Comparison of ENCODE assay signal across 8 cellular contexts in the genomic region with DNA sequence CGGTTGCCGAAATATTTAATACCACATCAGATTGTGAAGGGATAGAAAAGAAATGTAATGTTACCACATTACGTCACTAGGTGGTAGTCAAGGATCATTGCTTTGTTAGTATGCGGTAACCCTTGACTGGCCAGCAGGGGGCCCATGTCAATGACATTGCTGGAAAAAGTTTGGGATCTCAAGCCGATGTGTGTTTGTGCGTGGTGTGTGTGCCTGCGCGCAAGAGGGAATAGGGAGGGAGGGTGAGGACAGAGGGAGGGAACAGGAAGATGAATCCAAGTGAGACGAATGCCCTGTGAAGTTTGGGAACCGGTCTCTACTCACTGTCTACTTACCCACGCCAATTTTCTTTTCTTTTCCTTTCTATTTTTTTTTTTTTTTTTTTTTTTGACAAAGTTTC. TPM values are rescaled to one million over a fixed set of nuclear protein-coding genes. Genes with fewer than 3 reads are reported as not detected.
DNase-seq lines count a peak whose midpoint lies in the region; ATAC-seq and TF ChIP-seq lines count a peak whose summit lies in the region.

No MANE protein-coding gene starts in this region.

- H3K9me2 ChIP-seq in OCI-LY1 (ENCODE audit: low read depth, low read length) (no peaks in the 10 kb centered on the region), neural cell (ENCODE audit: insufficient read depth, low read length) (no peaks in the 10 kb centered on the region)

- TF ChIP-seq EP300 in neural cell (conservative IDR thresholded peaks at IDR 0.05; ENCODE audit: poor library complexity, severe bottlenecking) = no peak

- TF ChIP-seq CTCF in OCI-LY1 (IDR thresholded peaks at IDR 0.05; ENCODE audit: low read length) (peak; percentile 100), neural cell (IDR thresholded peaks at IDR 0.05; ENCODE audit: poor library complexity, severe bottlenecking) (peak; percentile 99)

- H3K27ac ChIP-seq in OCI-LY1 (ENCODE audit: low read depth, low read length, poor library complexity, severe bottlenecking) (no peak overlapping the region), neural cell (ENCODE audit: low read length) (no peak overlapping the region)

- H4K20me1 ChIP-seq in OCI-LY1 (ENCODE audit: insufficient read depth, low read length) (no peaks in the 10 kb centered on the region), neural cell (ENCODE audit: insufficient read depth) (no peaks in the 10 kb centered on the region)

- peak; percentile 70 for DNase-seq in DMS153 (lab: John Stamatoyannopoulos, UW)
- peak in 63 of 76 experiments; percentile 1 to 71 (median 43) for DNase-seq in HUDEP-2 (lab: John Stamatoyannopoulos, UW; ENCODE audit: unreplicated experiment in 76 of 76)
- peak; percentile 34 for DNase-seq in activated T-cell treated with anti-CD3 and anti-CD28 coated beads for 24 hours (ENCODE audit: low read depth)
- peak; percentile 76 for DNase-seq in fibroblast of gingiva (ENCODE audit: low read depth)
- peak; percentile 77 for DNase-seq in stromal cell of bone marrow (ENCODE audit: low read depth)

- H3K4me3 ChIP-seq in OCI-LY1 (ENCODE audit: low read depth, low read length, poor library complexity, severe bottlenecking) (peak overlapping the region; percentile 26), neural cell (ENCODE audit: low read length) (no peak overlapping the region)

- H3F3A ChIP-seq in OCI-LY1 (ENCODE audit: insufficient read depth, low read length) (no peaks in the 10 kb centered on the region), neural cell (ENCODE audit: insufficient read depth, low read length, poor library complexity, severe bottlenecking) (no peaks in the 10 kb centered on the region)

- no peaks in the 10 kb centered on the region for H3K36me3 ChIP-seq in OCI-LY1 (ENCODE audit: insufficient read depth, low read length)
- no peaks in the 10 kb centered on the region for H3K36me3 ChIP-seq in neural cell (ENCODE audit: insufficient read depth, low read length)

- no peak overlapping the region for H3K9ac ChIP-seq in OCI-LY1 (ENCODE audit: low read length)
- H3K9ac ChIP-seq in neural cell (ENCODE audit: low read length) = no peak overlapping the region

- H2AFZ ChIP-seq in OCI-LY1 (ENCODE audit: low read length) = no peak overlapping the region; the same call in 1 of the 2 replicates
- no peak overlapping the region for H2AFZ ChIP-seq in neural cell (ENCODE audit: low read depth, low read length)

- no peaks in the 10 kb centered on the region for H3K4me1 ChIP-seq in OCI-LY1 (ENCODE audit: insufficient read depth, low read length, severe bottlenecking)

- peak overlapping the region; percentile 47; the same call in 1 of the 2 replicates for H3K4me2 ChIP-seq in OCI-LY1 (ENCODE audit: low read length)
- H3K4me2 ChIP-seq in neural cell (ENCODE audit: low read length) = no peak overlapping the region

- peak; percentile 90 for ATAC-seq in GM21515 (IDR thresholded peaks at IDR 0.05; ENCODE audit: unreplicated experiment)

- H3K79me2 ChIP-seq in OCI-LY1 (ENCODE audit: insufficient read depth, low read length) = no peaks in the 10 kb centered on the region
- no peaks in the 10 kb centered on the region for H3K79me2 ChIP-seq in neural cell (replicated peaks; ENCODE audit: insufficient read depth, low read length)

- peak; percentile 99 for TF ChIP-seq RAD21 in neural cell (conservative IDR thresholded peaks at IDR 0.05)

- H3K27me3 ChIP-seq in OCI-LY1 (ENCODE audit: insufficient read depth, low read length) = peaks cover 3% of the 10 kb centered on the region; the same call in 1 of the 2 replicates
- H3K27me3 ChIP-seq in neural cell (ENCODE audit: insufficient read depth, low read depth, low read length) = no peaks in the 10 kb centered on the region

- H3K9me3 ChIP-seq in OCI-LY1 (ENCODE audit: low read length) (no peaks in the 10 kb centered on the region), neural cell (ENCODE audit: low read length) (no peaks in the 10 kb centered on the region)

TF ChIP-seq in neural cell, 6 proteins besides CTCF, POLR2A, EP300 and RAD21:
- TF ChIP-seq EZH2 (IDR thresholded peaks at IDR 0.05; ENCODE audit: borderline replicate concordance, insufficient read depth, low read length, poor library complexity, severe bottlenecking) (no peak), POLR2AphosphoS5 (IDR thresholded peaks at IDR 0.05) (no peak), TAF1 (IDR thresholded peaks at IDR 0.05; ENCODE audit: low read depth) (no peak), MXI1 (conservative IDR thresholded peaks at IDR 0.05; ENCODE audit: poor library complexity, severe bottlenecking) (peak; percentile 36), SMC3 (conservative IDR thresholded peaks at IDR 0.05; ENCODE audit: poor library complexity) (peak; percentile 99)
- TF ChIP-seq, protein P1, sequence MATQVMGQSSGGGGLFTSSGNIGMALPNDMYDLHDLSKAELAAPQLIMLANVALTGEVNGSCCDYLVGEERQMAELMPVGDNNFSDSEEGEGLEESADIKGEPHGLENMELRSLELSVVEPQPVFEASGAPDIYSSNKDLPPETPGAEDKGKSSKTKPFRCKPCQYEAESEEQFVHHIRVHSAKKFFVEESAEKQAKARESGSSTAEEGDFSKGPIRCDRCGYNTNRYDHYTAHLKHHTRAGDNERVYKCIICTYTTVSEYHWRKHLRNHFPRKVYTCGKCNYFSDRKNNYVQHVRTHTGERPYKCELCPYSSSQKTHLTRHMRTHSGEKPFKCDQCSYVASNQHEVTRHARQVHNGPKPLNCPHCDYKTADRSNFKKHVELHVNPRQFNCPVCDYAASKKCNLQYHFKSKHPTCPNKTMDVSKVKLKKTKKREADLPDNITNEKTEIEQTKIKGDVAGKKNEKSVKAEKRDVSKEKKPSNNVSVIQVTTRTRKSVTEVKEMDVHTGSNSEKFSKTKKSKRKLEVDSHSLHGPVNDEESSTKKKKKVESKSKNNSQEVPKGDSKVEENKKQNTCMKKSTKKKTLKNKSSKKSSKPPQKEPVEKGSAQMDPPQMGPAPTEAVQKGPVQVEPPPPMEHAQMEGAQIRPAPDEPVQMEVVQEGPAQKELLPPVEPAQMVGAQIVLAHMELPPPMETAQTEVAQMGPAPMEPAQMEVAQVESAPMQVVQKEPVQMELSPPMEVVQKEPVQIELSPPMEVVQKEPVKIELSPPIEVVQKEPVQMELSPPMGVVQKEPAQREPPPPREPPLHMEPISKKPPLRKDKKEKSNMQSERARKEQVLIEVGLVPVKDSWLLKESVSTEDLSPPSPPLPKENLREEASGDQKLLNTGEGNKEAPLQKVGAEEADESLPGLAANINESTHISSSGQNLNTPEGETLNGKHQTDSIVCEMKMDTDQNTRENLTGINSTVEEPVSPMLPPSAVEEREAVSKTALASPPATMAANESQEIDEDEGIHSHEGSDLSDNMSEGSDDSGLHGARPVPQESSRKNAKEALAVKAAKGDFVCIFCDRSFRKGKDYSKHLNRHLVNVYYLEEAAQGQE (IDR thresholded peaks at IDR 0.05; ENCODE audit: borderline replicate concordance) = no peak

RNA-seq across cellular contexts. Expression of a gene that starts 10.7 kb away (rescaled TPM):
- polyA plus RNA-seq in neural cell = not detected in 2 replicates
- not detected in 2 replicates for polyA minus RNA-seq in neural cell

RNA-seq across cellular contexts. Expression of a gene that starts 45.7 kb away (rescaled TPM):
- polyA plus RNA-seq in neural cell = 65.8 and 70.0 TPM in 2 replicates
- 62.7 and 63.1 TPM in 2 replicates for polyA minus RNA-seq in neural cell
